ENCODE assay signal across 22 cellular contexts in the genomic region with DNA sequence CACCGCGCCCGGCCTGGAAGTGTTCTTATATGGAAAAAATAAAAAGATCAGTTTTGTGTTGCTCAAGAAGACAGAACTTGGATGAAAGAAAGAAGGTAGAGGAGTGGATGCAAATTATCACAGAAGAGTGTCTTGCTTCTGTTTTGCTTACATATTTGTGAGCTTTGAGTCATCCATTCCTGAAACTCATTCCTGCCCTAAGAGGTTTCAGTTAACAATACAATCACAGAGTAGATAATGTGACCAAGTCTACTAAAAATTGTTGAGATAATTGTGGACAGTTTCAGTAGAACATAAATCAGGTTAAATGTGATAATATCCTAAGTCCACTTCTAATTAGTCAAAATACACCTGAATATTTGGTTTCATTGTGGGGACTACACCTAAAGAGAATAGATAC. TPM values are rescaled to one million over a fixed set of nuclear protein-coding genes. Genes with fewer than 3 reads are reported as not detected.
DNase-seq lines count a peak whose midpoint lies in the region; ATAC-seq and FAIRE-seq lines count a peak whose summit lies in the region.
"Had no signal": no experiment of that assay in that cellular context is flagged by ENCODE, and none has a peak within 500 bp of the region (broad histone marks: within the 10 kb centered on the region; RNA-seq: fewer than 3 reads in every experiment).

No MANE protein-coding gene starts in this region.

- H3K27me3 Mint-ChIP-seq in activated T-helper 17 cell treated with anti-CD3 and anti-CD28 coated beads, Interleukin-2, amount 50 U/mL, for 72 hours, result no peaks in the 10 kb centered on the region
- H3K27me3 Mint-ChIP-seq: effector memory CD8-positive, alpha-beta T cell had no signal

- H3K4me3 Mint-ChIP-seq in activated T-helper 17 cell treated with anti-CD3 and anti-CD28 coated beads, Interleukin-2, amount 50 U/mL, for 72 hours, result no peak overlapping the region
- H3K4me3 Mint-ChIP-seq: effector memory CD8-positive, alpha-beta T cell; natural killer cell had no signal

- FAIRE-seq in RCC 7860 (lab: Jason Lieb, UNC), result peak; percentile 12
- FAIRE-seq: D721Med, G401.6 had no signal

- H3K27ac Mint-ChIP-seq in activated T-helper 17 cell treated with anti-CD3 and anti-CD28 coated beads, Interleukin-2, amount 50 U/mL, for 72 hours, result no peak overlapping the region
- H3K27ac Mint-ChIP-seq: effector memory CD8-positive, alpha-beta T cell; natural killer cell had no signal

- no peaks in the 10 kb centered on the region for H3K36me3 Mint-ChIP-seq in activated T-helper 17 cell treated with anti-CD3 and anti-CD28 coated beads, Interleukin-2, amount 50 U/mL, for 72 hours (ENCODE audit: low read depth)
- H3K36me3 Mint-ChIP-seq: natural killer cell had no signal

- DNase-seq in GM04504 (ENCODE audit: low read depth), result peak; percentile 7
- DNase-seq in RCC 7860 (ENCODE audit: low spot score), result no peak
- DNase-seq in fibroblast of peridontal ligament (ENCODE audit: extremely low read depth), result peak; percentile 14
- no peak for DNase-seq in activated CD8-positive, alpha-beta memory T cell treated with anti-CD3 and anti-CD28 coated beads, Interleukin-2, amount 50 U/mL, for 4 hours
- DNase-seq: activated effector memory CD4-positive, alpha-beta T cell treated with anti-CD3 and anti-CD28 coated beads, Interleukin-2, amount 50 U/mL, for 16 hours; anterior cingulate cortex; C1 segment of cervical spinal cord; effector memory CD8-positive, alpha-beta T cell; hippocampal formation; natural killer cell; NCI-H1048; NCI-H2081 treated with DMSO at 0.1 percent for 48 hours; NCI-H510A treated with DMSO at 0.1 percent for 48 hours; sigmoid colon; stimulated activated naive CD4-positive, alpha-beta T cell treated with Interleukin-2 at 50 U/mL for 16 hours; tibial artery had no signal

- ATAC-seq in HG02588 (IDR thresholded peaks at IDR 0.05; ENCODE audit: unreplicated experiment) (no peak), GM18873 (IDR thresholded peaks at IDR 0.05; ENCODE audit: low FRiP score, unreplicated experiment) (no peak)
- no peak for ATAC-seq in activated T-helper 17 cell treated with anti-CD3 and anti-CD28 coated beads, Interleukin-2, amount 50 U/mL, for 72 hours (replicated peaks)
- ATAC-seq: effector memory CD8-positive, alpha-beta T cell; natural killer cell had no signal

- no peaks in the 10 kb centered on the region for H3K9me3 Mint-ChIP-seq in activated T-helper 17 cell treated with anti-CD3 and anti-CD28 coated beads, Interleukin-2, amount 50 U/mL, for 72 hours

- H3K4me1 Mint-ChIP-seq in activated T-helper 17 cell treated with anti-CD3 and anti-CD28 coated beads, Interleukin-2, amount 50 U/mL, for 72 hours, result no peaks in the 10 kb centered on the region
- H3K4me1 Mint-ChIP-seq: natural killer cell had no signal

RNA-seq across cellular contexts. Expression of gene LRCH2, which starts 26.4 kb away (rescaled TPM):
- not detected for total RNA-seq in activated T-helper 17 cell treated with anti-CD3 and anti-CD28 coated beads, Interleukin-2, amount 50 U/mL, for 72 hours
- total RNA-seq: natural killer cell had no signal

RNA-seq across cellular contexts. Expression of gene LUZP4, which starts 29.2 kb away (rescaled TPM):
- total RNA-seq in activated T-helper 17 cell treated with anti-CD3 and anti-CD28 coated beads, Interleukin-2, amount 50 U/mL, for 72 hours, result not detected
- total RNA-seq: chondrocyte, natural killer cell, sigmoid colon had no signal

Comparison
In these comparisons a context has a peak if more than half of its experiments do, and no peak if none do; other contexts are left out.
1. DNase-seq: peak in GM04504 (single experiment) and fibroblast of peridontal ligament (single experiment); none in RCC 7860 (single experiment) and activated CD8-positive, alpha-beta memory T cell treated with anti-CD3 and anti-CD28 coated beads, Interleukin-2, amount 50 U/mL, for 4 hours (single experiment).